Comparison of ENCODE assay signal across 1 cellular context in the genomic region with DNA sequence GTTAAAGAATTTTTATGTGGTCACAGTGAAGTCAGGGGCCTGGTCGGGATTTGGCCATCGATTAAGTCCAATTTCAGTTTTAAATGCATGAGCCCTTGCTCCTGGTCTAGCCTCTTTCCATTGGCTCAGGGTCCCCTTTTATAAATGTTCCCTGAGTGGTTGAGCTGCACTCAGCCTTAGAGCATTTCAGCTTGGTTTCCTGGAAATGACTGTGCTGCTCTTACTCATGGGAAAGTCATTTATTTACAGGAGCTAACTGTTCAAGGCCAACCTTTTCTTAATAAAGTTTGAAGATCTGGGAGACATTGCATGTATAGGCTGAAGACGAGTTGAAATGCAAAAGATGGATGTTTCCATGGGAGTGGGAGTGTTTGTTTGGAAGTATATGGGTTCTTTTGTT.
TF ChIP-seq lines count a peak whose summit lies in the region.

No MANE protein-coding gene starts in this region.

TF ChIP-seq in GM23338, 12 proteins besides CTCF, POLR2A, EP300 and RAD21 (continued from another document):
- TF ChIP-seq, protein P1, sequence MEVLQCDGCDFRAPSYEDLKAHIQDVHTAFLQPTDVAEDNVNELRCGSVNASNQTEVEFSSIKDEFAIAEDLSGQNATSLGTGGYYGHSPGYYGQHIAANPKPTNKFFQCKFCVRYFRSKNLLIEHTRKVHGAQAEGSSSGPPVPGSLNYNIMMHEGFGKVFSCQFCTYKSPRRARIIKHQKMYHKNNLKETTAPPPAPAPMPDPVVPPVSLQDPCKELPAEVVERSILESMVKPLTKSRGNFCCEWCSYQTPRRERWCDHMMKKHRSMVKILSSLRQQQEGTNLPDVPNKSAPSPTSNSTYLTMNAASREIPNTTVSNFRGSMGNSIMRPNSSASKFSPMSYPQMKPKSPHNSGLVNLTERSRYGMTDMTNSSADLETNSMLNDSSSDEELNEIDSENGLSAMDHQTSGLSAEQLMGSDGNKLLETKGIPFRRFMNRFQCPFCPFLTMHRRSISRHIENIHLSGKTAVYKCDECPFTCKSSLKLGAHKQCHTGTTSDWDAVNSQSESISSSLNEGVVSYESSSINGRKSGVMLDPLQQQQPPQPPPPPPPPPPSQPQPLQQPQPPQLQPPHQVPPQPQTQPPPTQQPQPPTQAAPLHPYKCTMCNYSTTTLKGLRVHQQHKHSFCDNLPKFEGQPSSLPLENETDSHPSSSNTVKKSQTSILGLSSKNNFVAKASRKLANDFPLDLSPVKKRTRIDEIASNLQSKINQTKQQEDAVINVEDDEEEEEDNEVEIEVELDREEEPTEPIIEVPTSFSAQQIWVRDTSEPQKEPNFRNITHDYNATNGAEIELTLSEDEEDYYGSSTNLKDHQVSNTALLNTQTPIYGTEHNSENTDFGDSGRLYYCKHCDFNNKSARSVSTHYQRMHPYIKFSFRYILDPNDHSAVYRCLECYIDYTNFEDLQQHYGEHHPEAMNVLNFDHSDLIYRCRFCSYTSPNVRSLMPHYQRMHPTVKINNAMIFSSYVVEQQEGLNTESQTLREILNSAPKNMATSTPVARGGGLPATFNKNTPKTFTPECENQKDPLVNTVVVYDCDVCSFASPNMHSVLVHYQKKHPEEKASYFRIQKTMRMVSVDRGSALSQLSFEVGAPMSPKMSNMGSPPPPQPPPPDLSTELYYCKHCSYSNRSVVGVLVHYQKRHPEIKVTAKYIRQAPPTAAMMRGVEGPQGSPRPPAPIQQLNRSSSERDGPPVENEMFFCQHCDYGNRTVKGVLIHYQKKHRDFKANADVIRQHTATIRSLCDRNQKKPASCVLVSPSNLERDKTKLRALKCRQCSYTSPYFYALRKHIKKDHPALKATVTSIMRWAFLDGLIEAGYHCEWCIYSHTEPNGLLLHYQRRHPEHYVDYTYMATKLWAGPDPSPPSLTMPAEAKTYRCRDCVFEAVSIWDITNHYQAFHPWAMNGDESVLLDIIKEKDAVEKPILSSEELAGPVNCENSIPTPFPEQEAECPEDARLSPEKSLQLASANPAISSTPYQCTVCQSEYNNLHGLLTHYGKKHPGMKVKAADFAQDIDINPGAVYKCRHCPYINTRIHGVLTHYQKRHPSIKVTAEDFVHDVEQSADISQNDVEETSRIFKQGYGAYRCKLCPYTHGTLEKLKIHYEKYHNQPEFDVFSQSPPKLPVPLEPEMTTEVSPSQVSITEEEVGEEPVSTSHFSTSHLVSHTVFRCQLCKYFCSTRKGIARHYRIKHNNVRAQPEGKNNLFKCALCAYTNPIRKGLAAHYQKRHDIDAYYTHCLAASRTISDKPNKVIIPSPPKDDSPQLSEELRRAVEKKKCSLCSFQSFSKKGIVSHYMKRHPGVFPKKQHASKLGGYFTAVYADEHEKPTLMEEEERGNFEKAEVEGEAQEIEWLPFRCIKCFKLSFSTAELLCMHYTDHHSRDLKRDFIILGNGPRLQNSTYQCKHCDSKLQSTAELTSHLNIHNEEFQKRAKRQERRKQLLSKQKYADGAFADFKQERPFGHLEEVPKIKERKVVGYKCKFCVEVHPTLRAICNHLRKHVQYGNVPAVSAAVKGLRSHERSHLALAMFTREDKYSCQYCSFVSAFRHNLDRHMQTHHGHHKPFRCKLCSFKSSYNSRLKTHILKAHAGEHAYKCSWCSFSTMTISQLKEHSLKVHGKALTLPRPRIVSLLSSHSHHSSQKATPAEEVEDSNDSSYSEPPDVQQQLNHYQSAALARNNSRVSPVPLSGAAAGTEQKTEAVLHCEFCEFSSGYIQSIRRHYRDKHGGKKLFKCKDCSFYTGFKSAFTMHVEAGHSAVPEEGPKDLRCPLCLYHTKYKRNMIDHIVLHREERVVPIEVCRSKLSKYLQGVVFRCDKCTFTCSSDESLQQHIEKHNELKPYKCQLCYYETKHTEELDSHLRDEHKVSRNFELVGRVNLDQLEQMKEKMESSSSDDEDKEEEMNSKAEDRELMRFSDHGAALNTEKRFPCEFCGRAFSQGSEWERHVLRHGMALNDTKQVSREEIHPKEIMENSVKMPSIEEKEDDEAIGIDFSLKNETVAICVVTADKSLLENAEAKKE (CRISPR knock-in tag; IDR thresholded peaks at IDR 0.05): no peak
